26 cellular contexts compared by ENCODE assay signal in genomic region chr1:161365207-161365606, GRCh38. TPM values are rescaled to one million over a fixed set of nuclear protein-coding genes. Genes with fewer than 3 reads are reported as not detected.
DNase-seq lines count a peak whose midpoint lies in the region; ATAC-seq and TF ChIP-seq lines count a peak whose summit lies in the region.
"Had no signal": no experiment of that assay in that cellular context is flagged by ENCODE, and none has a peak within 500 bp of the region (broad histone marks: within the 10 kb centered on the region; RNA-seq: fewer than 3 reads in every experiment).

No MANE protein-coding gene starts in this region.

- peak overlapping the region; percentile 3 for H3K27ac Mint-ChIP-seq in activated CD4-positive, alpha-beta memory T cell treated with anti-CD3 and anti-CD28 coated beads for 36 hours
- no peak overlapping the region for H3K27ac Mint-ChIP-seq in activated CD4-positive, alpha-beta memory T cell treated with anti-CD3 and anti-CD28 coated beads, Interleukin-2, amount 10 ng/mL, durations not matched to agents 7 days and 5 days
- H3K27ac Mint-ChIP-seq in CD8-positive, alpha-beta memory T cell, result peak overlapping the region in 6 of 8 donors; percentile 19 to 82 (median 40)
- H3K27ac Mint-ChIP-seq in effector memory CD8-positive, alpha-beta T cell, result peak overlapping the region; percentile 16 to 65
- peak overlapping the region; percentile 55 for H3K27ac Mint-ChIP-seq in nephron progenitor cell

- TF ChIP-seq POLR2A in lower leg skin (IDR thresholded peaks at IDR 0.05), result no peak

- H3K36me3 ChIP-seq in CD8-positive, alpha-beta memory T cell (ENCODE audit: insufficient read depth, low read length), result peaks cover 18% of the 10 kb centered on the region

- H3K36me3 Mint-ChIP-seq in activated CD4-positive, alpha-beta memory T cell treated with anti-CD3 and anti-CD28 coated beads for 36 hours, result peaks cover 22% of the 10 kb centered on the region
- H3K36me3 Mint-ChIP-seq in activated CD4-positive, alpha-beta memory T cell treated with anti-CD3 and anti-CD28 coated beads, Interleukin-2, amount 10 ng/mL, durations not matched to agents 7 days and 5 days (ENCODE audit: low read depth), result peaks cover 30% of the 10 kb centered on the region
- H3K36me3 Mint-ChIP-seq in CD8-positive, alpha-beta memory T cell, result peaks cover 10 to 40% (median 13%) of the 10 kb centered on the region in 3 donors
- H3K36me3 Mint-ChIP-seq in effector memory CD8-positive, alpha-beta T cell (ENCODE audit: insufficient read depth), result peaks cover 17% of the 10 kb centered on the region
- peaks cover 40% of the 10 kb centered on the region for H3K36me3 Mint-ChIP-seq in nephron progenitor cell (ENCODE audit: low read depth)

- no peaks in the 10 kb centered on the region for H3K9me3 Mint-ChIP-seq in activated CD4-positive, alpha-beta memory T cell treated with anti-CD3 and anti-CD28 coated beads for 36 hours
- no peaks in the 10 kb centered on the region for H3K9me3 Mint-ChIP-seq in activated CD4-positive, alpha-beta memory T cell treated with anti-CD3 and anti-CD28 coated beads, Interleukin-2, amount 10 ng/mL, durations not matched to agents 7 days and 5 days
- H3K9me3 Mint-ChIP-seq in CD8-positive, alpha-beta memory T cell, result no peaks in the 10 kb centered on the region
- H3K9me3 Mint-ChIP-seq in effector memory CD8-positive, alpha-beta T cell, result no peaks in the 10 kb centered on the region
- no peaks in the 10 kb centered on the region for H3K9me3 Mint-ChIP-seq in nephron progenitor cell
- H3K9me3 Mint-ChIP-seq: CD14-positive monocyte had no signal

- intact Hi-C loops in activated CD4-positive, alpha-beta memory T cell treated with anti-CD3 and anti-CD28 coated beads for 36 hours (cut with micrococcal nuclease), result no loop called here
- intact Hi-C loops in lower leg skin (cut with DNase I; ENCODE audit: low total_unique reads), result no loop called here

- no peaks in the 10 kb centered on the region for H3K27me3 Mint-ChIP-seq in activated CD4-positive, alpha-beta memory T cell treated with anti-CD3 and anti-CD28 coated beads for 36 hours
- no peaks in the 10 kb centered on the region for H3K27me3 Mint-ChIP-seq in activated CD4-positive, alpha-beta memory T cell treated with anti-CD3 and anti-CD28 coated beads, Interleukin-2, amount 10 ng/mL, durations not matched to agents 7 days and 5 days
- no peaks in the 10 kb centered on the region for H3K27me3 Mint-ChIP-seq in CD8-positive, alpha-beta memory T cell
- H3K27me3 Mint-ChIP-seq in effector memory CD8-positive, alpha-beta T cell, result no peaks in the 10 kb centered on the region
- H3K27me3 Mint-ChIP-seq in nephron progenitor cell (ENCODE audit: low read depth, poor library complexity), result peaks cover 3% of the 10 kb centered on the region

- H3K27me3 ChIP-seq in CD8-positive, alpha-beta memory T cell (ENCODE audit: insufficient read depth, low read length, poor library complexity, severe bottlenecking), result no peaks in the 10 kb centered on the region

- CTCF ChIA-PET in activated CD4-positive, alpha-beta memory T cell treated with anti-CD3 and anti-CD28 coated beads for 36 hours (lab: Charles Lee), result no interaction called here
- CTCF ChIA-PET in activated CD4-positive, alpha-beta memory T cell treated with anti-CD3 and anti-CD28 coated beads, Interleukin-2, amount 10 ng/mL, durations not matched to agents 7 days and 5 days (lab: Charles Lee), result no interaction called here
- CTCF ChIA-PET in CD8-positive, alpha-beta memory T cell (lab: Charles Lee), result no interaction called here

- H3K4me3 Mint-ChIP-seq in activated CD4-positive, alpha-beta memory T cell treated with anti-CD3 and anti-CD28 coated beads for 36 hours, result no peak overlapping the region
- no peak overlapping the region for H3K4me3 Mint-ChIP-seq in activated CD4-positive, alpha-beta memory T cell treated with anti-CD3 and anti-CD28 coated beads, Interleukin-2, amount 10 ng/mL, durations not matched to agents 7 days and 5 days
- no peak overlapping the region for H3K4me3 Mint-ChIP-seq in CD8-positive, alpha-beta memory T cell
- no peak overlapping the region for H3K4me3 Mint-ChIP-seq in effector memory CD8-positive, alpha-beta T cell
- H3K4me3 Mint-ChIP-seq in nephron progenitor cell, result no peak overlapping the region
- H3K4me3 Mint-ChIP-seq: CD14-positive monocyte had no signal

- H3K27ac ChIP-seq in CD8-positive, alpha-beta memory T cell (ENCODE audit: low read depth, low read length), result no peak overlapping the region
- H3K27ac ChIP-seq: PC-9 had no signal

- TF ChIP-seq CTCF in nephron progenitor cell (IDR thresholded peaks at IDR 0.05), result no peak
- TF ChIP-seq CTCF in lower leg skin (IDR thresholded peaks at IDR 0.05), result no peak

- H3K9me3 ChIP-seq in CD8-positive, alpha-beta memory T cell (ENCODE audit: low read length), result no peaks in the 10 kb centered on the region
- H3K9me3 ChIP-seq: Caco-2 had no signal

- peaks cover 22% of the 10 kb centered on the region for H3K4me1 Mint-ChIP-seq in activated CD4-positive, alpha-beta memory T cell treated with anti-CD3 and anti-CD28 coated beads for 36 hours (ENCODE audit: low read depth)
- peaks cover 6% of the 10 kb centered on the region for H3K4me1 Mint-ChIP-seq in activated CD4-positive, alpha-beta memory T cell treated with anti-CD3 and anti-CD28 coated beads, Interleukin-2, amount 10 ng/mL, durations not matched to agents 7 days and 5 days
- H3K4me1 Mint-ChIP-seq in CD8-positive, alpha-beta memory T cell, result peaks cover 6 to 8% (median 8%) of the 10 kb centered on the region in 3 donors
- H3K4me1 Mint-ChIP-seq in effector memory CD8-positive, alpha-beta T cell (ENCODE audit: low read depth in 2 of 2), result peaks cover 7% of the 10 kb centered on the region in 2 donors
- peaks cover 8% of the 10 kb centered on the region for H3K4me1 Mint-ChIP-seq in nephron progenitor cell

- H3K4me1 ChIP-seq in CD8-positive, alpha-beta memory T cell (ENCODE audit: insufficient read depth, low read length), result peaks cover 4% of the 10 kb centered on the region
- H3K4me1 ChIP-seq: Caco-2 had no signal

- ATAC-seq in effector memory CD8-positive, alpha-beta T cell (replicated peaks), result no peak
- no peak for ATAC-seq in HG03045 (IDR thresholded peaks at IDR 0.05; ENCODE audit: unreplicated experiment)
- ATAC-seq: GM12878 had no signal

- no peak for DNase-seq in activated CD4-positive, alpha-beta memory T cell treated with anti-CD3 and anti-CD28 coated beads for 36 hours
- DNase-seq in activated CD4-positive, alpha-beta memory T cell treated with anti-CD3 and anti-CD28 coated beads, Interleukin-2, amount 10 ng/mL, durations not matched to agents 7 days and 5 days, result no peak
- DNase-seq in CD8-positive, alpha-beta memory T cell, result no peak
- no peak for DNase-seq in effector memory CD8-positive, alpha-beta T cell
- DNase-seq in nephron progenitor cell, result no peak
- no peak for DNase-seq in lower leg skin (ENCODE audit: low spot score in 2 of 2)
- DNase-seq in NCI-H1694 (lab: John Stamatoyannopoulos, UW), result no peak
- DNase-seq: AML-193, Caco-2, DMS 273 treated with DMSO at 0.1 percent for 48 hours, DND-41, H7, KBM-7, NCI-H1092, NCI-H1436, NCI-H1930, NCI-H2227 treated with DMSO at 0.1 percent for 48 hours, NCI-H510A, PC-9, RPMI8226, SHP77 had no signal

- POLR2A ChIA-PET in activated CD4-positive, alpha-beta memory T cell treated with anti-CD3 and anti-CD28 coated beads for 36 hours (lab: Charles Lee), result no interaction called here
- POLR2A ChIA-PET in activated CD4-positive, alpha-beta memory T cell treated with anti-CD3 and anti-CD28 coated beads, Interleukin-2, amount 10 ng/mL, durations not matched to agents 7 days and 5 days (lab: Charles Lee), result interaction anchor here (0.6 kb wide), 1 partner anchor 25 kb away, joined by 3 read pairs; no protein-coding TSS in a partner anchor
- POLR2A ChIA-PET in CD8-positive, alpha-beta memory T cell (lab: Charles Lee), result no interaction called here

- no peak overlapping the region for H3K4me3 ChIP-seq in CD8-positive, alpha-beta memory T cell (ENCODE audit: low read length)
- H3K4me3 ChIP-seq in lower leg skin (ENCODE audit: low read depth, poor library complexity, severe bottlenecking), result no peak overlapping the region
- H3K4me3 ChIP-seq: GM12878, PC-9 had no signal

RNA-seq across cellular contexts. Expression of gene CFAP126, which starts 2.5 kb away (rescaled TPM):
- total RNA-seq in activated CD4-positive, alpha-beta memory T cell treated with anti-CD3 and anti-CD28 coated beads for 36 hours, result under 1 TPM in 1 of 2 experiments, not detected in 1; 0.29 TPM
- not detected for total RNA-seq in activated CD4-positive, alpha-beta memory T cell treated with anti-CD3 and anti-CD28 coated beads, Interleukin-2, amount 10 ng/mL, durations not matched to agents 7 days and 5 days
- total RNA-seq in CD8-positive, alpha-beta memory T cell, result not detected
- not detected for polyA plus RNA-seq in CD8-positive, alpha-beta memory T cell
- total RNA-seq in lower leg skin, result not detected
- total RNA-seq: A172, Caco-2, GM12878, H7 had no signal
- polyA plus RNA-seq: AG04450, CD14-positive monocyte, GM12878 had no signal

RNA-seq across cellular contexts. Expression of gene SDHC, which starts 51.0 kb away (rescaled TPM):
- total RNA-seq in activated CD4-positive, alpha-beta memory T cell treated with anti-CD3 and anti-CD28 coated beads for 36 hours, result 100 to 1,000 TPM; 212 to 215 TPM
- 100 to 1,000 TPM; 172 to 173 TPM for total RNA-seq in activated CD4-positive, alpha-beta memory T cell treated with anti-CD3 and anti-CD28 coated beads, Interleukin-2, amount 10 ng/mL, durations not matched to agents 7 days and 5 days
- total RNA-seq in CD8-positive, alpha-beta memory T cell, result 100 to 1,000 TPM; 226 to 232 TPM
- 199 TPM for polyA plus RNA-seq in CD8-positive, alpha-beta memory T cell
- total RNA-seq in lower leg skin, result 100 to 1,000 TPM in 1 of 4 donors, 10 to 100 TPM in 3; 20.6 to 107 (median 52.2) TPM

RNA-seq across cellular contexts. Expression of gene MPZ, which starts 55.4 kb away (rescaled TPM):
- total RNA-seq in activated CD4-positive, alpha-beta memory T cell treated with anti-CD3 and anti-CD28 coated beads for 36 hours, result 1 to 10 TPM; 3.7 to 5.8 TPM
- 1 to 10 TPM; 5.9 to 8.1 TPM for total RNA-seq in activated CD4-positive, alpha-beta memory T cell treated with anti-CD3 and anti-CD28 coated beads, Interleukin-2, amount 10 ng/mL, durations not matched to agents 7 days and 5 days
- 1 to 10 TPM; 1.8 to 1.9 TPM for total RNA-seq in CD8-positive, alpha-beta memory T cell
- polyA plus RNA-seq in CD8-positive, alpha-beta memory T cell, result not detected
- total RNA-seq in lower leg skin, result 1 to 10 TPM in 3 of 4 donors, under 1 TPM in 1; 0.84 to 8.7 (median 4.5) TPM
